Comparison of ENCODE assay signal across 34 cellular contexts in the genomic region with DNA sequence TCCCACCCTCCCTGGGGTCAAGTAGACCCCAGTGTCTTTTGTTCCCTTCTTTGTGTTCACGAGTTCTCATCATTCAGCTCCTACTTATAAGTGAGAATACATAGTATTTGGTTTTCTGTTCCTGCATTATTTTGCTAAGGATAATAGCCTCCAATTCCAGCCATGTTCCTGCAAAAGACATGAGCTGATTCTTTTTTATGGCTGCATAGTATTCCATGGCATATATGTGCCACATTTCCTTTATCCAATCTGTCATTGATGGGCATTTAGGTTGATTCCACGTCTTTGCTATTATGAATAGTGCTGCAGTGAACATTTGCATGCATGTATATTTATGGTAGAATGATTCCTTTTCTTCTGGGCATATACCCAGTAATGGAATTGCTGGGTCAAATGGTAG.
"Had no signal": no experiment of that assay in that cellular context is flagged by ENCODE, and none has a peak within 500 bp of the region (broad histone marks: within the 10 kb centered on the region; RNA-seq: fewer than 3 reads in every experiment).

No MANE protein-coding gene starts in this region.

- H3K4me2 ChIP-seq: KMS-11 had no signal

- H3K27ac ChIP-seq: KMS-11 had no signal

- DNase-seq: Karpas-422, Kasumi-1, MG63, MM.1S, MV-4-11, NCI-H1048, NCI-H1092, NCI-H1092 treated with DMSO at 0.1 percent for 48 hours, NCI-H1105, NCI-H1105 treated with DMSO at 0.1 percent for 48 hours, NCI-H1417 treated with DMSO at 0.1 percent for 48 hours, NCI-H1436, NCI-H1436 treated with DMSO at 0.1 percent for 48 hours, NCI-H146, NCI-H1694, NCI-H1694 treated with DMSO at 0.1 percent for 48 hours, NCI-H187, NCI-H187 treated with DMSO at 0.1 percent for 48 hours, NCI-H1930, NCI-H2029, NCI-H2029 treated with DMSO at 0.1 percent for 48 hours, NCI-H2081, NCI-H2081 treated with DMSO at 0.1 percent for 48 hours, NCI-H2107, NCI-H2171, NCI-H2171 treated with DMSO at 0.1 percent for 48 hours, NCI-H2227 treated with DMSO at 0.1 percent for 48 hours, NCI-H226, NCI-H345, NCI-H446, NCI-H446 treated with DMSO at 0.1 percent for 48 hours, NCI-H510A, NCI-H510A treated with DMSO at 0.1 percent for 48 hours had no signal

- H3K27me3 ChIP-seq: MG63 had no signal

- H3K4me3 ChIP-seq: MG63 had no signal

- H3K36me3 ChIP-seq: MG63 had no signal

- H3K9ac ChIP-seq: KMS-11 had no signal
